24 cellular contexts compared by ENCODE assay signal in genomic region chr1:111723871-111724270, GRCh38. TPM values are rescaled to one million over a fixed set of nuclear protein-coding genes. Genes with fewer than 3 reads are reported as not detected.
DNase-seq lines count a peak whose midpoint lies in the region; ATAC-seq and TF ChIP-seq lines count a peak whose summit lies in the region.
"Had no signal": no experiment of that assay in that cellular context is flagged by ENCODE, and none has a peak within 500 bp of the region (broad histone marks: within the 10 kb centered on the region; RNA-seq: fewer than 3 reads in every experiment).

No MANE protein-coding gene starts in this region.

- POLR2A ChIA-PET in CD4-positive, alpha-beta memory T cell (lab: Charles Lee; ENCODE audit: partially characterized antibody): interaction anchor here (4.0 kb wide), 1 partner anchor 15 kb away, joined by 19 read pairs; the partner anchor contains the start of gene INKA2
- POLR2A ChIA-PET in HCT116 (lab: Charles Lee) (no interaction called here), WTC11 (lab: Charles Lee) (no interaction called here)

- H3K4me2 ChIP-seq in HCT116 (ENCODE audit: low read length): no peak overlapping the region
- H3K4me2 ChIP-seq: BLaER1, SK-N-SH had no signal

- no peaks in the 10 kb centered on the region for H3K27me3 Mint-ChIP-seq in CD4-positive, alpha-beta memory T cell
- no peaks in the 10 kb centered on the region for H3K27me3 Mint-ChIP-seq in WTC11 (ENCODE audit: low read depth)
- no peaks in the 10 kb centered on the region for H3K27me3 Mint-ChIP-seq in memory B cell
- H3K27me3 Mint-ChIP-seq: naive thymus-derived CD8-positive, alpha-beta T cell; stimulated activated naive B cell treated with anti-CD40 and anti-IgM and Interleukin-4, amounts not matched to agents 10 μg/mL and 1 μg/mL and 100 μg/mL, for 72 hours had no signal

- H3K27ac Mint-ChIP-seq in CD4-positive, alpha-beta memory T cell: peak overlapping the region; percentile 75 to 97 (median 93)
- H3K27ac Mint-ChIP-seq in WTC11 (0 out of 2 replicates have a peak overlapping the region, but pooled peaks have one; percentile 25), memory B cell (peak overlapping the region; percentile 61)
- H3K27ac Mint-ChIP-seq: activated naive CD4-positive, alpha-beta T cell treated with anti-CD3 and anti-CD28 coated beads for 36 hours had no signal

- peak overlapping the region in 4 of 8 donors; percentile 10 to 36 (median 17) for H3K4me3 Mint-ChIP-seq in CD4-positive, alpha-beta memory T cell
- H3K4me3 Mint-ChIP-seq in WTC11: no peak overlapping the region
- H3K4me3 Mint-ChIP-seq in memory B cell: peak overlapping the region; percentile 7
- H3K4me3 Mint-ChIP-seq: activated naive CD4-positive, alpha-beta T cell treated with anti-CD3 and anti-CD28 coated beads for 36 hours; activated T-cell treated with anti-CD3 and anti-CD28 coated beads, Interleukin-2, amount 50 U/mL, for 72 hours; naive thymus-derived CD8-positive, alpha-beta T cell; stimulated activated naive B cell treated with anti-CD40 and anti-IgM and Interleukin-4, amounts not matched to agents 10 μg/mL and 1 μg/mL and 100 μg/mL, for 72 hours had no signal

- no peak for DNase-seq in CD4-positive, alpha-beta memory T cell
- DNase-seq in HCT116 (ENCODE audit: low read depth, low spot score) (no peak), WTC11 (ENCODE audit: low spot score) (no peak), memory B cell (ENCODE audit: low spot score in 2 of 2) (no peak), NCI-H146 (lab: John Stamatoyannopoulos, UW) (no peak), cerebellum (ENCODE audit: low spot score) (no peak), activated gamma-delta T cell (lab: John Stamatoyannopoulos, UW) (no peak)
- DNase-seq: activated CD4-positive, CD25-positive, alpha-beta regulatory T cell treated with anti-CD3 and anti-CD28 coated beads, Interleukin-2, amount 50 U/mL, for 72 hours; activated naive CD4-positive, alpha-beta T cell treated with anti-CD3 and anti-CD28 coated beads for 36 hours; activated T-cell treated with anti-CD3 and anti-CD28 coated beads, Interleukin-2, amount 50 U/mL, for 72 hours; kidney; midbrain; NCI-H1105; NCI-H1930; NCI-H510A treated with DMSO at 0.1 percent for 48 hours; SK-N-SH; stimulated activated naive B cell treated with anti-CD40 and anti-IgM and Interleukin-4, amounts not matched to agents 10 μg/mL and 1 μg/mL and 100 μg/mL, for 72 hours; upper lobe of right lung had no signal

- no peaks in the 10 kb centered on the region for H3K79me2 ChIP-seq in HCT116 (ENCODE audit: insufficient read depth, low read length)

- no peaks in the 10 kb centered on the region for H3K9me2 ChIP-seq in HCT116 (ENCODE audit: insufficient read depth)
- H3K9me2 ChIP-seq: SK-N-SH had no signal

- no peak overlapping the region for H3K9ac ChIP-seq in HCT116 (ENCODE audit: low read length)
- H3K9ac ChIP-seq: BLaER1, SK-N-SH had no signal

- intact Hi-C loops in CD4-positive, alpha-beta memory T cell (cut with micrococcal nuclease): loop anchor here (2.0 kb wide), 2 partner anchors 15 to 31 kb away; partner anchors contain the start of genes DDX20 and INKA2
- intact Hi-C loops in HCT116 (cut with micrococcal nuclease): no loop called here

- RAD21 ChIA-PET in HCT116 (lab: Charles Lee; ENCODE audit: low non-redundant PET in 1 of 2, low total read pairs in 2 of 2, uncharacterized antibody in 2 of 2, unreplicated experiment in 2 of 2): no interaction called here

- H3K9me3 ChIP-seq in CD4-positive, alpha-beta memory T cell (ENCODE audit: control insufficient read depth in 1 of 2, low read length in 2 of 2): no peaks in the 10 kb centered on the region
- no peaks in the 10 kb centered on the region for H3K9me3 ChIP-seq in HCT116 (ENCODE audit: control insufficient read depth in 1 of 2, insufficient read depth in 1 of 2, low read depth in 1 of 2, low read length in 2 of 2)
- H3K9me3 ChIP-seq: BLaER1, SK-N-SH, suprapubic skin, upper lobe of right lung had no signal

- peak overlapping the region; percentile 41 for H3K27ac ChIP-seq in CD4-positive, alpha-beta memory T cell (ENCODE audit: low read depth, low read length)
- no peak overlapping the region for H3K27ac ChIP-seq in HCT116 (ENCODE audit: low read depth, low read length)
- H3K27ac ChIP-seq: BLaER1, suprapubic skin, upper lobe of right lung had no signal

- TF ChIP-seq CTCF in HCT116 (IDR thresholded peaks at IDR 0.05 in 2 of 3, conservative IDR thresholded peaks at IDR 0.05 in 1 of 3; ENCODE audit: borderline replicate concordance in 1 of 3, insufficient read depth in 1 of 3, low read depth in 2 of 3, low read length in 2 of 3) (no peak), WTC11 (IDR thresholded peaks at IDR 0.05) (no peak)

- H4K20me1 ChIP-seq in HCT116 (ENCODE audit: insufficient read depth): no peaks in the 10 kb centered on the region
- H4K20me1 ChIP-seq: BLaER1 had no signal

- H3K9me3 Mint-ChIP-seq in CD4-positive, alpha-beta memory T cell: no peaks in the 10 kb centered on the region
- H3K9me3 Mint-ChIP-seq in WTC11 (no peaks in the 10 kb centered on the region), memory B cell (no peaks in the 10 kb centered on the region)
- H3K9me3 Mint-ChIP-seq: activated naive CD4-positive, alpha-beta T cell treated with anti-CD3 and anti-CD28 coated beads for 36 hours; activated T-cell treated with anti-CD3 and anti-CD28 coated beads, Interleukin-2, amount 50 U/mL, for 72 hours; naive thymus-derived CD8-positive, alpha-beta T cell; stimulated activated naive B cell treated with anti-CD40 and anti-IgM and Interleukin-4, amounts not matched to agents 10 μg/mL and 1 μg/mL and 100 μg/mL, for 72 hours had no signal

- peak overlapping the region in 1 of 2 donors; percentile 19 for H3K4me3 ChIP-seq in CD4-positive, alpha-beta memory T cell (ENCODE audit: low read length in 2 of 2)
- H3K4me3 ChIP-seq in HCT116 (replicated peaks in 1 of 2; ENCODE audit: low read depth in 1 of 2, low read length in 2 of 2): no peak overlapping the region
- H3K4me3 ChIP-seq: BLaER1, skin epidermis, suprapubic skin, upper lobe of right lung had no signal

- H2AFZ ChIP-seq in HCT116 (ENCODE audit: low read depth, low read length, poor library complexity, severe bottlenecking): no peak overlapping the region

- no peaks in the 10 kb centered on the region for H3K36me3 Mint-ChIP-seq in CD4-positive, alpha-beta memory T cell
- H3K36me3 Mint-ChIP-seq in WTC11 (peaks cover 11% of the 10 kb centered on the region; the same call in 1 of the 2 replicates), memory B cell (no peaks in the 10 kb centered on the region)
- H3K36me3 Mint-ChIP-seq: naive thymus-derived CD8-positive, alpha-beta T cell had no signal

- CTCF ChIA-PET in CD4-positive, alpha-beta memory T cell (lab: Charles Lee; ENCODE audit: partially characterized antibody): interaction anchor here (1.1 to 1.2 kb wide), 3 partner anchors 10 to 23 kb away, joined by 3 to 5 read pairs (median 3); no protein-coding TSS in a partner anchor
- CTCF ChIA-PET in HCT116 (lab: Charles Lee): interaction anchor here (1.0 kb wide), 1 partner anchor 13 kb away, joined by 3 read pairs; no protein-coding TSS in a partner anchor
- CTCF ChIA-PET in WTC11 (lab: Charles Lee): interaction anchor here (1.0 kb wide), 1 partner anchor 9 kb away, joined by 3 read pairs; no protein-coding TSS in a partner anchor

- TF ChIP-seq POLR2A in HCT116 (IDR thresholded peaks at IDR 0.05; ENCODE audit: borderline replicate concordance, extremely low read depth, insufficient read depth, insufficient read length): no peak

- ATAC-seq in HCT116: no peak
- no peak for ATAC-seq in WTC11
- ATAC-seq in memory B cell (ENCODE audit: low read depth): no peak
- no peak for ATAC-seq in HG03108 (IDR thresholded peaks at IDR 0.05; ENCODE audit: unreplicated experiment)
- ATAC-seq: activated T-cell treated with anti-CD3 and anti-CD28 coated beads, Interleukin-2, amount 50 U/mL, for 72 hours; Right ventricle myocardium inferior; stimulated activated naive B cell treated with anti-CD40 and anti-IgM and Interleukin-4, amounts not matched to agents 10 μg/mL and 1 μg/mL and 100 μg/mL, for 72 hours; upper lobe of right lung had no signal

- no peak for TF ChIP-seq RAD21 in HCT116 (IDR thresholded peaks at IDR 0.05; ENCODE audit: low read depth)

- TSS peak; percentile 35 for BruUV-seq in HCT116 (replicated peaks; lab: Mats Ljungman, UMichigan)

- no peaks in the 10 kb centered on the region for H3K27me3 ChIP-seq in CD4-positive, alpha-beta memory T cell (ENCODE audit: insufficient read depth, low read length)
- no peaks in the 10 kb centered on the region for H3K27me3 ChIP-seq in HCT116 (ENCODE audit: insufficient read depth, low read length)
- H3K27me3 ChIP-seq: BLaER1, suprapubic skin, upper lobe of right lung had no signal

- H3K4me1 ChIP-seq in CD4-positive, alpha-beta memory T cell (ENCODE audit: insufficient read depth, low read length): peaks cover 22% of the 10 kb centered on the region
- no peaks in the 10 kb centered on the region for H3K4me1 ChIP-seq in HCT116 (ENCODE audit: control insufficient read depth in 1 of 2, insufficient read depth in 2 of 2, low read length in 2 of 2)
- H3K4me1 ChIP-seq: BLaER1 had no signal

- H3K36me3 ChIP-seq in CD4-positive, alpha-beta memory T cell (ENCODE audit: insufficient read depth, low read length): no peaks in the 10 kb centered on the region
- H3K36me3 ChIP-seq in HCT116 (ENCODE audit: control insufficient read depth in 1 of 2, insufficient read depth in 2 of 2, low read length in 2 of 2): no peaks in the 10 kb centered on the region
- H3K36me3 ChIP-seq: BLaER1, upper lobe of right lung had no signal

- peaks cover 20 to 42% (median 30%) of the 10 kb centered on the region in 4 donors for H3K4me1 Mint-ChIP-seq in CD4-positive, alpha-beta memory T cell
- H3K4me1 Mint-ChIP-seq in WTC11: peaks cover 62% of the 10 kb centered on the region
- peaks cover 31% of the 10 kb centered on the region for H3K4me1 Mint-ChIP-seq in memory B cell

TF ChIP-seq in HCT116, 20 proteins besides CTCF, POLR2A, EP300 and RAD21:
- no peak for TF ChIP-seq EGR1 (IDR thresholded peaks at IDR 0.05; ENCODE audit: low read depth)
- TF ChIP-seq CBX3 (IDR thresholded peaks at IDR 0.05; ENCODE audit: low read depth): no peak
- 0 out of 2 replicates have a peak, but pooled peaks have one; percentile 3 for TF ChIP-seq POLR2AphosphoS5 (IDR thresholded peaks at IDR 0.05; ENCODE audit: low read depth, low read length)

TF ChIP-seq in WTC11, 78 proteins besides CTCF, POLR2A, EP300 and RAD21 (continues in another document):
- TF ChIP-seq TCF7 (CRISPR knock-in tag; IDR thresholded peaks at IDR 0.05; ENCODE audit: low read depth): no peak
- no peak for TF ChIP-seq ZNF317 (CRISPR knock-in tag; IDR thresholded peaks at IDR 0.05; ENCODE audit: borderline replicate concordance, low read depth)

RNA-seq across cellular contexts. Expression of gene INKA2, which starts 15.3 kb away (rescaled TPM):
- total RNA-seq in CD4-positive, alpha-beta memory T cell: 1 to 10 TPM; 2.2 to 2.4 TPM
- under 1 TPM; 0.16 to 0.24 TPM for polyA plus RNA-seq in CD4-positive, alpha-beta memory T cell
- total RNA-seq in HCT116 (2021; ENCODE audit: unreplicated experiment): 4.0 TPM
- 0.72 and 1.7 TPM in 2 replicates for polyA plus RNA-seq in HCT116 (2012)
- 19.2 to 22.5 TPM (median 20.1 TPM) in 3 replicates for total RNA-seq in WTC11 (2021)
- total RNA-seq in cerebellum: 15.9 TPM
- polyA plus RNA-seq: naive thymus-derived CD8-positive, alpha-beta T cell had no signal

RNA-seq across cellular contexts. Expression of gene DDX20, which starts 31.8 kb away (rescaled TPM):
- 10 to 100 TPM; 22.2 to 26.0 TPM for total RNA-seq in CD4-positive, alpha-beta memory T cell
- 10 to 100 TPM; 10.1 to 13.9 TPM for polyA plus RNA-seq in CD4-positive, alpha-beta memory T cell
- 14.9 TPM for total RNA-seq in HCT116 (2021; ENCODE audit: unreplicated experiment)
- 3.5 and 5.8 TPM in 2 replicates for polyA plus RNA-seq in HCT116 (2012)
- 15.0 to 19.3 TPM (median 17.9 TPM) in 3 replicates for total RNA-seq in WTC11 (2021)
- 19.6 TPM for total RNA-seq in cerebellum

Comparison
In these comparisons a context has a peak if more than half of its experiments do, and no peak if none do; other contexts are left out.
1. H3K27ac Mint-ChIP-seq: peak in every context shown above with its lines; median percentile 93 in CD4-positive, alpha-beta memory T cell; 61 in memory B cell; 25 in WTC11.